In the genomic region with DNA sequence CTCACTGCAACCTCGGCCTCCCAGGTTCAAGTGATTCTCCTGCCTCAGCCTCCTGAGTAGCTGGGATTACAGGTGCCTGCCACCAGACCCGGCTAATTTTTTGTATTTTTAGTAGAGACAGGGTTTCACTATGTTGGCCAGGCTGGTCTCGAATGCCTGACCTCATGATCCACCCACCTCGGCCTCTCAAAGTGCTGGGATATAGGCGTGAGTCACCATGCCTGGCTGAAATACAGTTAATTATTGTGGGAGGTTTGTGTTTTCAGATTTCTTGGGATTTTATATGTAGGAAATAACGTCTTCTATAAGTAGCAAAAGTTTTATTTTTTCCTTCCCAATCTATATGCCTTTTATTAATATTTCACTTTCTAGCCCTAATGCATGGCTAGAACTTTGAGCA, we compare ENCODE assay signal across 6 cellular contexts. TPM values are rescaled to one million over a fixed set of nuclear protein-coding genes. Genes with fewer than 3 reads are reported as not detected.
DNase-seq lines count a peak whose midpoint lies in the region; TF ChIP-seq lines count a peak whose summit lies in the region.
"Not testable (repeated sequence)": the region's sequence is repeated elsewhere in the genome, so short reads cannot be mapped to it uniquely, and the experiment has no call there.

No MANE protein-coding gene starts in this region.

- H3K27ac Mint-ChIP-seq in Calu3 (ENCODE audit: unreplicated experiment): not testable (repeated sequence)
- H3K27ac Mint-ChIP-seq in IgD-negative memory B cell: peak overlapping the region in 2 of 3 donors; percentile 56 to 82

- not testable (repeated sequence) for H3K4me3 Mint-ChIP-seq in Calu3 (ENCODE audit: low read depth, unreplicated experiment); IgD-negative memory B cell

- H3K4me1 Mint-ChIP-seq in Calu3 (ENCODE audit: low read depth, unreplicated experiment) (peaks cover 20% of the 10 kb centered on the region), IgD-negative memory B cell (peaks cover 13 to 22% (median 15%) of the 10 kb centered on the region in 3 donors)

- intact Hi-C loops in Calu3 (cut with micrococcal nuclease; ENCODE audit: unreplicated experiment): not testable (repeated sequence)

- not testable (repeated sequence) for H4K20me1 ChIP-seq in GM23248 (ENCODE audit: insufficient read depth); SU-DHL-6 (ENCODE audit: low read depth, low read length)

- peak; percentile 28 for DNase-seq in Calu3
- peak; percentile 66 for DNase-seq in GM23248
- DNase-seq in fibroblast of mammary gland (ENCODE audit: low read depth): peak; percentile 49
- DNase-seq in kidney tubule cell (ENCODE audit: low spot score): peak; percentile 67

- H3K4me1 ChIP-seq in GM23248 (ENCODE audit: insufficient read depth): peaks cover 12% of the 10 kb centered on the region

- not testable (repeated sequence) for H3K9me3 Mint-ChIP-seq in Calu3 (ENCODE audit: low read depth, unreplicated experiment); IgD-negative memory B cell

- H3K27me3 Mint-ChIP-seq in Calu3 (ENCODE audit: unreplicated experiment); IgD-negative memory B cell: not testable (repeated sequence)

- not testable (repeated sequence) for H3K36me3 ChIP-seq in GM23248 (ENCODE audit: low read depth); SU-DHL-6 (ENCODE audit: low read length)

- not testable (repeated sequence) for H3K27me3 ChIP-seq in GM23248 (replicated peaks; ENCODE audit: insufficient read depth); SU-DHL-6 (ENCODE audit: low read length)

- not testable (repeated sequence) for H3K79me2 ChIP-seq in GM23248 (ENCODE audit: insufficient read depth); SU-DHL-6 (ENCODE audit: insufficient read depth, low read length)

- not testable (repeated sequence) for H3K4me2 ChIP-seq in GM23248 (ENCODE audit: unreplicated experiment); SU-DHL-6 (ENCODE audit: low read depth, low read length, poor library complexity, severe bottlenecking)

- 27 to 31% methylated on average over 6 of the region's 6 CpGs for WGBS in GM23248 (ENCODE audit: low coverage in 1 of 2, low lambda C conversion rate in 2 of 2, missing lambda C conversion rate in 2 of 2), 2 experiments

- H3K27ac ChIP-seq in GM23248: not testable (repeated sequence)
- H3K27ac ChIP-seq in SU-DHL-6 (ENCODE audit: low read depth, low read length): peak overlapping the region; percentile 17; the same call in 1 of the 2 replicates

- peak overlapping the region; percentile 42; the same call in 1 of the 2 replicates for H2AFZ ChIP-seq in GM23248
- H2AFZ ChIP-seq in SU-DHL-6 (ENCODE audit: low read depth, low read length, severe bottlenecking): peak overlapping the region; percentile 38

- not testable (repeated sequence) for H3K9ac ChIP-seq in GM23248; SU-DHL-6 (ENCODE audit: low read length)

- TF ChIP-seq CTCF in Calu3 (IDR thresholded peaks at IDR 0.05; ENCODE audit: unreplicated experiment); SU-DHL-6 (IDR thresholded peaks at IDR 0.05; ENCODE audit: insufficient read depth, low read length, poor library complexity, severe bottlenecking); fibroblast of mammary gland (conservative IDR thresholded peaks at IDR 0.05; ENCODE audit: control insufficient read depth, insufficient read depth, low read depth, low read length): not testable (repeated sequence)

- CTCF ChIA-PET in Calu3 (lab: Charles Lee): not testable (repeated sequence)

- not testable (repeated sequence) for H3F3A ChIP-seq in GM23248 (ENCODE audit: insufficient read depth)
- peaks cover 44% of the 10 kb centered on the region for H3F3A ChIP-seq in SU-DHL-6 (ENCODE audit: insufficient read depth)

- BruUV-seq in Calu3 (replicated peaks; lab: Mats Ljungman, UMichigan): not testable (repeated sequence)

- in situ Hi-C loops in GM23248 (cut with MboI): loop anchor here (10.0 to 25.0 kb wide), 2 partner anchors 221 to 664 kb away; partner anchors contain the start of gene MAP4K5

- not testable (repeated sequence) for H3K9me2 ChIP-seq in GM23248 (ENCODE audit: insufficient read depth); SU-DHL-6 (replicated peaks; ENCODE audit: insufficient read depth, low read length)

- H3K9me3 ChIP-seq in GM23248 (ENCODE audit: low read depth); SU-DHL-6 (ENCODE audit: insufficient read depth, low read length): not testable (repeated sequence)

- H3K36me3 Mint-ChIP-seq in Calu3 (ENCODE audit: insufficient read depth, unreplicated experiment); IgD-negative memory B cell: not testable (repeated sequence)

- H3K4me3 ChIP-seq in GM23248; SU-DHL-6 (ENCODE audit: insufficient read depth, low read length, poor library complexity, severe bottlenecking); fibroblast of mammary gland (ENCODE audit: control insufficient read depth, low read depth, low read length): not testable (repeated sequence)

RNA-seq across cellular contexts. Expression of gene ARF6, which starts 19.3 kb away (rescaled TPM):
- total RNA-seq in Calu3 (2022): 74.2 and 81.0 TPM in 2 replicates
- total RNA-seq in GM23248 (2014; rRNA removed; shearing (Covaris generic)): 88.3 and 92.5 TPM in 2 replicates
- polyA plus RNA-seq in GM23248 (2016; fragmentation: Nextera tagmentation; extraction: Ambion mirVana) (120 and 123 TPM in 2 replicates), IgD-negative memory B cell (222 TPM)

RNA-seq across cellular contexts. Expression of gene NEMF, which starts 21.0 kb away (rescaled TPM):
- total RNA-seq in Calu3 (2022): 76.3 and 77.7 TPM in 2 replicates
- total RNA-seq in GM23248 (2014; rRNA removed; shearing (Covaris generic)): 31.9 and 56.5 TPM in 2 replicates
- polyA plus RNA-seq in GM23248 (2016; fragmentation: Nextera tagmentation; extraction: Ambion mirVana) (55.2 and 65.9 TPM in 2 replicates), IgD-negative memory B cell (55.9 TPM)
